Comparison of ENCODE assay signal across 17 cellular contexts in the genomic region with DNA sequence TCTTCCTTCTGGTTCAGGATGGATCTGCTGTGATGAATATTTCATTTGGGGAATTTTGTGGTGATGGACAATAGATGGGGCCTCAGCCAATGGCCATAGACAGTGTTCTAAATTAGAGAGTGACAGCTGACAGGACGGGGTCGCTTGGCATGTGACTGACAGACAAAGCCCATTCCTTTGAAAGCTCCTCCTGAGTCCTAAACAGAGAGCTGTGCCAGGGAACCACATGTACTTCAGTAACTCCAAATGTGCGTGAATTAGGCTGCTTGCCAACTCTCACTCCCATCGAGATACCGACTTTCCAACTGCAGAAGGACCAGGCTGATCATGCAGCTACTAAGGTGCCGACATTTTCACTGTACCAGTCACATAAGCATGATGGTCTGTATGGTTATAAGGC.
"Had no signal": no experiment of that assay in that cellular context is flagged by ENCODE, and none has a peak within 500 bp of the region (broad histone marks: within the 10 kb centered on the region; RNA-seq: fewer than 3 reads in every experiment).

No MANE protein-coding gene starts in this region.

- H2AFZ ChIP-seq: neural progenitor cell had no signal

- H3K27ac Mint-ChIP-seq: naive B cell; natural killer cell treated with Interleukin-12 subunit alpha and Interleukin-12 subunit beta and Interleukin-15 and Interleukin-18, amount 100 ng/mL, for 72 hours; neural progenitor cell; stimulated activated memory B cell treated with anti-CD40 and anti-IgM and Interleukin-4, amounts not matched to agents 10 μg/mL and 1 μg/mL and 100 μg/mL, for 72 hours; type B pancreatic cell had no signal

- H3K27me3 Mint-ChIP-seq: stimulated activated memory B cell treated with anti-CD40 and anti-IgM and Interleukin-4, amounts not matched to agents 10 μg/mL and 1 μg/mL and 100 μg/mL, for 72 hours; type B pancreatic cell had no signal

- DNase-seq: effector CD4-positive, alpha-beta T cell; head of caudate nucleus; left ventricle myocardium superior; lower lobe of right lung; naive B cell; stimulated activated CD4-positive, alpha-beta T cell treated with anti-CD3 and anti-CD28 coated beads, Interleukin-2, amount 100 ng/mL, for 24 hours; stimulated activated CD4-positive, alpha-beta T cell treated with anti-CD3 and anti-CD28 coated beads, Interleukin-4, amount 100 ng/mL, for 4 hours; stimulated activated naive CD8-positive, alpha-beta T cell treated with anti-CD3 and anti-CD28 coated beads, Interleukin-15, Interleukin-2, amounts not matched to agents 100 U/mL and 50 U/mL, for 24 hours; testis; tibial artery had no signal

- H3K4me3 ChIP-seq: dorsolateral prefrontal cortex, lower lobe of right lung, neural progenitor cell, prostate gland, right atrium auricular region, testis, tibial artery had no signal

- H3K36me3 ChIP-seq: lower lobe of right lung, neural progenitor cell, prostate gland, right atrium auricular region, tibial artery had no signal

- H3K9me3 Mint-ChIP-seq: natural killer cell treated with Interleukin-12 subunit alpha and Interleukin-12 subunit beta and Interleukin-15 and Interleukin-18, amount 100 ng/mL, for 72 hours; neural progenitor cell; stimulated activated memory B cell treated with anti-CD40 and anti-IgM and Interleukin-4, amounts not matched to agents 10 μg/mL and 1 μg/mL and 100 μg/mL, for 72 hours; type B pancreatic cell had no signal

- H3K9ac ChIP-seq: neural progenitor cell had no signal

- H3K4me1 ChIP-seq: lower lobe of right lung, prostate gland, right atrium auricular region, testis, tibial artery had no signal

- H3K4me1 Mint-ChIP-seq: naive B cell; stimulated activated memory B cell treated with anti-CD40 and anti-IgM and Interleukin-4, amounts not matched to agents 10 μg/mL and 1 μg/mL and 100 μg/mL, for 72 hours had no signal

- H3K27me3 ChIP-seq: dorsolateral prefrontal cortex, neural progenitor cell, right atrium auricular region, testis, tibial artery had no signal

- H3K36me3 Mint-ChIP-seq: naive B cell; natural killer cell treated with Interleukin-12 subunit alpha and Interleukin-12 subunit beta and Interleukin-15 and Interleukin-18, amount 100 ng/mL, for 72 hours; stimulated activated memory B cell treated with anti-CD40 and anti-IgM and Interleukin-4, amounts not matched to agents 10 μg/mL and 1 μg/mL and 100 μg/mL, for 72 hours; type B pancreatic cell had no signal

- H3K9me3 ChIP-seq: lower lobe of right lung, prostate gland, right atrium auricular region, testis, tibial artery had no signal

- H3K4me3 Mint-ChIP-seq: natural killer cell treated with Interleukin-12 subunit alpha and Interleukin-12 subunit beta and Interleukin-15 and Interleukin-18, amount 100 ng/mL, for 72 hours; neural progenitor cell; stimulated activated memory B cell treated with anti-CD40 and anti-IgM and Interleukin-4, amounts not matched to agents 10 μg/mL and 1 μg/mL and 100 μg/mL, for 72 hours; type B pancreatic cell had no signal

- H3K27ac ChIP-seq: dorsolateral prefrontal cortex, lower lobe of right lung, neural progenitor cell, prostate gland, right atrium auricular region, testis, tibial artery had no signal

- H3K4me2 ChIP-seq: neural progenitor cell had no signal
